In the genomic region with DNA sequence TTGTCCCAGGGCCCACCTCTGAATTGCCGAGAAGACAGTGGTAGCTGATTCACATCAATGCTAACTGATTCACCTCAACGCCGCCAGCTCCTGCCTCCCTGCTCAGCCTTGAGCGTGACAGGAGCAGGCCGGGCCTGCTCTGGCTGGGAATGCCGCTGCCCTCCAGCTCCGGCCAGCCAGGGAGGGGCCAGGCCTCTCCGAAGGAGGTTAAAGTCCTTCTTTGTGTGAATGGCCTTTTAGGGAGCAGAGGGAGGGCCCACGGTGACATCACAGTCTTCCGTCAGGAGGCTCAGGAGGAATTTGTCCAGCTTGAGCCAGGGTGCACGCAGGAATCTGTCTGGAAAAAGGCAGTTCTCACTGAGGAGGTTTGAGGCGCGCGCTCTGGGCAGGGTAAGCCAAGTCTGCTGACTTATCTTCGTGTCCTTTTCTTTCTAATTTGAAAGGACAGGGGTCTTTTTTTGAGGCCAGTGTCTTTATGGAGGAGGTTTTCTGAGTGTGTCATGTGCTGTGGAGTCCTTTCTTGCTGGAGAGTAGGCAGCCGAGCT, we compare ENCODE assay signal across 8 cellular contexts.
DNase-seq lines count a peak whose midpoint lies in the region; ATAC-seq, FAIRE-seq and TF ChIP-seq lines count a peak whose summit lies in the region.

No MANE protein-coding gene starts in this region.

- H3K79me2 ChIP-seq in endothelial cell of umbilical vein (ENCODE audit: control insufficient read depth, insufficient read depth, low read length): peaks cover 99% of the 10 kb centered on the region

- DNase-seq in natural killer cell: no peak
- no peak for DNase-seq in natural killer cell treated with Interleukin-12 subunit alpha and Interleukin-12 subunit beta and Interleukin-15 and Interleukin-18, amount 100 ng/mL, for 72 hours (ENCODE audit: low spot score)
- DNase-seq in endothelial cell of umbilical vein (ENCODE audit: low read depth, low spot score): peak; percentile 81
- peak; percentile 95 for DNase-seq in mucosa of gallbladder (ENCODE audit: low spot score)
- peak; percentile 94 to 95 for DNase-seq in aorta
- DNase-seq in stimulated activated CD4-positive, alpha-beta T cell treated with anti-CD3 and anti-CD28 coated beads, Interleukin-15, amount 100 ng/mL, for 24 hours: no peak
- DNase-seq in GM13976 (ENCODE audit: low spot score): no peak
- DNase-seq in stimulated activated naive CD4-positive, alpha-beta T cell treated with Interleukin-2 at 50 U/mL for 16 hours (lab: John Stamatoyannopoulos, UW): no peak

- H3K9me3 ChIP-seq in endothelial cell of umbilical vein (replicated peaks; ENCODE audit: control insufficient read depth, insufficient read depth, low read length) (no peaks in the 10 kb centered on the region), aorta (ENCODE audit: control insufficient read depth, low read length) (no peaks in the 10 kb centered on the region)

- H3K4me1 ChIP-seq in endothelial cell of umbilical vein (ENCODE audit: control insufficient read depth, extremely low read depth, insufficient read depth, low read length) (peaks cover 60% of the 10 kb centered on the region), aorta (ENCODE audit: control insufficient read depth in 1 of 2, insufficient read depth in 2 of 2, low read length in 2 of 2) (peaks cover 3 to 4% of the 10 kb centered on the region in 2 donors)

- TF ChIP-seq CTCF in natural killer cell (IDR thresholded peaks at IDR 0.05) (no peak), endothelial cell of umbilical vein (IDR thresholded peaks at IDR 0.05; ENCODE audit: extremely low read depth in 1 of 2, insufficient read depth in 1 of 2, low read depth in 1 of 2, low read length in 2 of 2) (no peak), GM13976 (IDR thresholded peaks at IDR 0.05; ENCODE audit: borderline replicate concordance, control extremely low read depth, extremely low read depth, insufficient read depth, missing control alignments) (no peak)

- H3K4me1 Mint-ChIP-seq in natural killer cell: peaks cover 16 to 18% of the 10 kb centered on the region in 2 donors
- peaks cover 15 to 17% of the 10 kb centered on the region in 2 donors for H3K4me1 Mint-ChIP-seq in natural killer cell treated with Interleukin-12 subunit alpha and Interleukin-12 subunit beta and Interleukin-15 and Interleukin-18, amount 100 ng/mL, for 72 hours (ENCODE audit: low read depth in 2 of 2)

- dilution Hi-C loops in endothelial cell of umbilical vein (cut with MboI; ENCODE audit: extremely low pct_ligation_motif_present, low sequenced_read_pairs): no loop called here

- BruUV-seq in endothelial cell of umbilical vein (replicated peaks; lab: Mats Ljungman, UMichigan): no TSS peak

- H3K9me3 Mint-ChIP-seq in natural killer cell: no peaks in the 10 kb centered on the region
- no peaks in the 10 kb centered on the region for H3K9me3 Mint-ChIP-seq in natural killer cell treated with Interleukin-12 subunit alpha and Interleukin-12 subunit beta and Interleukin-15 and Interleukin-18, amount 100 ng/mL, for 72 hours

- H3K27me3 Mint-ChIP-seq in natural killer cell (ENCODE audit: low read depth in 2 of 2): no peaks in the 10 kb centered on the region
- no peaks in the 10 kb centered on the region for H3K27me3 Mint-ChIP-seq in natural killer cell treated with Interleukin-12 subunit alpha and Interleukin-12 subunit beta and Interleukin-15 and Interleukin-18, amount 100 ng/mL, for 72 hours

- no peak overlapping the region for H3K4me3 Mint-ChIP-seq in natural killer cell
- H3K4me3 Mint-ChIP-seq in natural killer cell treated with Interleukin-12 subunit alpha and Interleukin-12 subunit beta and Interleukin-15 and Interleukin-18, amount 100 ng/mL, for 72 hours: no peak overlapping the region

- peak overlapping the region; percentile 61 for H3K9ac ChIP-seq in endothelial cell of umbilical vein (replicated peaks; ENCODE audit: extremely low read depth, insufficient read depth, low read length)

- H3K36me3 ChIP-seq in endothelial cell of umbilical vein (ENCODE audit: control insufficient read depth in 2 of 2, extremely low read depth in 1 of 2, insufficient read depth in 2 of 2, low read length in 2 of 2): peaks cover 0 to 2% of the 10 kb centered on the region in 2 experiments
- H3K36me3 ChIP-seq in aorta (ENCODE audit: control insufficient read depth in 1 of 2, insufficient read depth in 2 of 2, low read length in 1 of 2): no peaks in the 10 kb centered on the region

- 5 to 9% methylated on average over 16 of the region's 16 CpGs for WGBS in aorta, 2 donors

- H3K4me3 ChIP-seq in endothelial cell of umbilical vein (replicated peaks in 1 of 3; ENCODE audit: insufficient read depth in 1 of 3, low read depth in 1 of 3, low read length in 3 of 3): no peak overlapping the region
- peak overlapping the region; percentile 8 to 68 for H3K4me3 ChIP-seq in aorta (ENCODE audit: low read length in 2 of 2)

- H4K20me1 ChIP-seq in endothelial cell of umbilical vein (replicated peaks; ENCODE audit: control insufficient read depth, extremely low read depth, insufficient read depth, low read length): peaks cover 5% of the 10 kb centered on the region

- intact Hi-C loops in natural killer cell (cut with micrococcal nuclease): no loop called here
- intact Hi-C loops in endothelial cell of umbilical vein (cut with micrococcal nuclease): loop anchor here (5.0 kb wide), 1 partner anchor 138 kb away; no protein-coding TSS in a partner anchor
- intact Hi-C loops in aorta (cut with DNase I): loop anchor here in 1 of 2 donors (10.0 kb wide), 1 partner anchor 140 kb away; no protein-coding TSS in a partner anchor

- ATAC-seq in natural killer cell (no peak), aorta (ENCODE audit: low FRiP score) (peak; percentile 90)
- no peak for ATAC-seq in natural killer cell treated with Interleukin-12 subunit alpha and Interleukin-12 subunit beta and Interleukin-15 and Interleukin-18, amount 100 ng/mL, for 72 hours

- H3K27ac Mint-ChIP-seq in natural killer cell: peak overlapping the region; percentile 17 to 80
- H3K27ac Mint-ChIP-seq in natural killer cell treated with Interleukin-12 subunit alpha and Interleukin-12 subunit beta and Interleukin-15 and Interleukin-18, amount 100 ng/mL, for 72 hours: no peak overlapping the region

- peak; percentile 76 for FAIRE-seq in endothelial cell of umbilical vein (lab: Jason Lieb, UNC)

- no peaks in the 10 kb centered on the region for H3K36me3 Mint-ChIP-seq in natural killer cell
- H3K36me3 Mint-ChIP-seq in natural killer cell treated with Interleukin-12 subunit alpha and Interleukin-12 subunit beta and Interleukin-15 and Interleukin-18, amount 100 ng/mL, for 72 hours: no peaks in the 10 kb centered on the region

- POLR2A ChIA-PET in endothelial cell of umbilical vein (lab: Charles Lee): interaction anchor here (0.8 to 1.1 kb wide), 2 partner anchors 17 to 131 kb away, joined by 3 read pairs; partner anchors contain the start of gene TXN

- TF ChIP-seq POLR2A in endothelial cell of umbilical vein (IDR thresholded peaks at IDR 0.05; ENCODE audit: low read depth, low read length): no peak

- peak overlapping the region; percentile 48 for H3K4me2 ChIP-seq in endothelial cell of umbilical vein (ENCODE audit: insufficient read depth, low read length)

- H3K9me1 ChIP-seq in endothelial cell of umbilical vein (replicated peaks; ENCODE audit: control insufficient read depth, extremely low read depth, insufficient read depth, low read length): no peaks in the 10 kb centered on the region

- H3K27ac ChIP-seq in endothelial cell of umbilical vein (ENCODE audit: insufficient read depth, low read depth, low read length) (peak overlapping the region; percentile 79), aorta (ENCODE audit: low read depth in 1 of 2, low read length in 2 of 2) (peak overlapping the region; percentile 89 to 96)

- H3K27me3 ChIP-seq in endothelial cell of umbilical vein (ENCODE audit: control insufficient read depth in 2 of 2, insufficient read depth in 2 of 2, low read length in 2 of 2) (no peaks in the 10 kb centered on the region), aorta (ENCODE audit: control insufficient read depth in 1 of 2, insufficient read depth in 2 of 2, low read length in 1 of 2) (no peaks in the 10 kb centered on the region)

- CTCF ChIA-PET in endothelial cell of umbilical vein (lab: Charles Lee): interaction anchor here (0.7 to 1.4 kb wide), 8 partner anchors 10 to 222 kb away, joined by 3 to 5 read pairs (median 4); no protein-coding TSS in a partner anchor

- no peak overlapping the region for H2AFZ ChIP-seq in endothelial cell of umbilical vein (ENCODE audit: low read depth, low read length)

- in situ Hi-C loops in GM13976 (cut with MboI; ENCODE audit: low sequenced_read_pairs, unreplicated experiment): no loop called here

TF ChIP-seq in endothelial cell of umbilical vein, 7 proteins besides CTCF, POLR2A, EP300 and RAD21:
- TF ChIP-seq EZH2 (IDR thresholded peaks at IDR 0.05; ENCODE audit: borderline replicate concordance, low read depth, low read length, severe bottlenecking): no peak
- TF ChIP-seq FOS (IDR thresholded peaks at IDR 0.05; ENCODE audit: borderline replicate concordance, insufficient read depth, low read length): no peak
- no peak for TF ChIP-seq POLR2AphosphoS5 (IDR thresholded peaks at IDR 0.05; ENCODE audit: insufficient read depth, low read depth, low read length)
- TF ChIP-seq MYC (IDR thresholded peaks at IDR 0.05; ENCODE audit: low read depth, low read length): no peak
- TF ChIP-seq, protein P1, sequence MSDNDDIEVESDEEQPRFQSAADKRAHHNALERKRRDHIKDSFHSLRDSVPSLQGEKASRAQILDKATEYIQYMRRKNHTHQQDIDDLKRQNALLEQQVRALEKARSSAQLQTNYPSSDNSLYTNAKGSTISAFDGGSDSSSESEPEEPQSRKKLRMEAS (IDR thresholded peaks at IDR 0.05; ENCODE audit: insufficient read depth, insufficient read length): no peak

Comparison
In these comparisons a context has a peak if more than half of its experiments do, and no peak if none do; other contexts are left out.
1. H3K27ac Mint-ChIP-seq: peak in natural killer cell (2 of 2); none in natural killer cell treated with Interleukin-12 subunit alpha and Interleukin-12 subunit beta and Interleukin-15 and Interleukin-18, amount 100 ng/mL, for 72 hours (0 of 2).
2. DNase-seq: peak in endothelial cell of umbilical vein (single experiment), mucosa of gallbladder (single experiment) and aorta (2 of 2); none in natural killer cell (single experiment), natural killer cell treated with Interleukin-12 subunit alpha and Interleukin-12 subunit beta and Interleukin-15 and Interleukin-18, amount 100 ng/mL, for 72 hours (single experiment), stimulated activated CD4-positive, alpha-beta T cell treated with anti-CD3 and anti-CD28 coated beads, Interleukin-15, amount 100 ng/mL, for 24 hours (single experiment), GM13976 (single experiment) and stimulated activated naive CD4-positive, alpha-beta T cell treated with Interleukin-2 at 50 U/mL for 16 hours (single experiment).
3. H3K4me3 ChIP-seq: peak in aorta (2 of 2); none in endothelial cell of umbilical vein (0 of 3).